Comparison of ENCODE assay signal across 24 cellular contexts in the genomic region with DNA sequence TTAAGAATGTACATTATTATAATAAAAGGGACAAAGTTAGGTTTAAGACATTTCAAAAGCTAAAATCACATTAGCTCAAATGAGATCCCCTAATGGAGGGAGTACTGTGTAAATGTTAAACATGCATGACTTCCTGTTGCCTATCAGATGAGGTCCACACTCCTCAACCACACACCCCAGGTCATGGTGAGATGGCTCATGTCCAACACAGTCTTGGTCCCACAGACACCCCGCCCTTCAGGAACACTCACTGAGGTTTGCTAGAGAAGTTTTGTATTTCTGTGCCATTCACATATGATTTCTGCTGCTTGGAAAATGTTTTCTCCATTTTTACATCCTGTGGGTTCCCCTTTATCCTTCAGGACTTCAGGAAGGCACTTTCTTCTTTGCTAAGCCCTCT.
DNase-seq lines count a peak whose midpoint lies in the region; ATAC-seq, FAIRE-seq and TF ChIP-seq lines count a peak whose summit lies in the region.
"Had no signal": no experiment of that assay in that cellular context is flagged by ENCODE, and none has a peak within 500 bp of the region (broad histone marks: within the 10 kb centered on the region; RNA-seq: fewer than 3 reads in every experiment).

No MANE protein-coding gene starts in this region.

- 86 to 88% methylated on average over 1 of the region's 1 CpG for WGBS in gastroesophageal sphincter (ENCODE audit: low coverage in 1 of 2), 2 donors

- H3K36me3 Mint-ChIP-seq in astrocyte (ENCODE audit: low read depth, unreplicated experiment) (no peaks in the 10 kb centered on the region), neural progenitor cell (no peaks in the 10 kb centered on the region), type B pancreatic cell (no peaks in the 10 kb centered on the region)

- TF ChIP-seq CTCF in OCI-LY1 (IDR thresholded peaks at IDR 0.05; ENCODE audit: low read length) (no peak), astrocyte (IDR thresholded peaks at IDR 0.05; ENCODE audit: insufficient read depth, low read depth, low read length) (no peak), neural progenitor cell (IDR thresholded peaks at IDR 0.05) (no peak), type B pancreatic cell (conservative IDR thresholded peaks at IDR 0.05) (no peak), gastroesophageal sphincter (IDR thresholded peaks at IDR 0.05) (no peak)

- DNase-seq in astrocyte (ENCODE audit: low read depth) (no peak), neural progenitor cell (ENCODE audit: low spot score) (no peak), type B pancreatic cell (ENCODE audit: extremely low spot score, unreplicated experiment) (no peak), LoVo (ENCODE audit: low spot score) (no peak)
- no peak for DNase-seq in activated CD4-positive, alpha-beta T cell treated with anti-CD3 and anti-CD28 coated beads for 48 hours
- DNase-seq: C1 segment of cervical spinal cord, GOT3, KG1, NCI-H1105, NCI-H146, NCI-H2029, NCI-H226, NCI-H524, NCI-H774, PC-3, SHP77 treated with DMSO at 0.1 percent for 48 hours, SK-N-SH had no signal

- H3K27ac Mint-ChIP-seq in astrocyte (ENCODE audit: unreplicated experiment) = no peak overlapping the region
- peak overlapping the region; percentile 51 for H3K27ac Mint-ChIP-seq in neural progenitor cell
- peak overlapping the region; percentile 42 for H3K27ac Mint-ChIP-seq in type B pancreatic cell

- no peaks in the 10 kb centered on the region for H4K20me1 ChIP-seq in OCI-LY1 (ENCODE audit: insufficient read depth, low read length)
- H4K20me1 ChIP-seq in astrocyte (ENCODE audit: insufficient read depth, low read length) = no peaks in the 10 kb centered on the region
- H4K20me1 ChIP-seq in neural progenitor cell (ENCODE audit: low read depth) = no peaks in the 10 kb centered on the region

- TF ChIP-seq POLR2A in gastroesophageal sphincter (IDR thresholded peaks at IDR 0.05) = no peak

- ATAC-seq in gastroesophageal sphincter = no peak
- ATAC-seq in HG03565 (IDR thresholded peaks at IDR 0.05; ENCODE audit: unreplicated experiment) = no peak
- ATAC-seq: HCT116, PC-3 had no signal

- no peaks in the 10 kb centered on the region for H3K9me2 ChIP-seq in OCI-LY1 (ENCODE audit: low read depth, low read length)
- H3K9me2 ChIP-seq: SK-N-SH had no signal

- H2AFZ ChIP-seq in OCI-LY1 (ENCODE audit: low read length) = peak overlapping the region; percentile 66
- no peak overlapping the region for H2AFZ ChIP-seq in astrocyte (ENCODE audit: low read depth, low read length)
- no peak overlapping the region for H2AFZ ChIP-seq in neural progenitor cell (replicated peaks)

- H3K27me3 ChIP-seq in OCI-LY1 (ENCODE audit: insufficient read depth, low read length) (no peaks in the 10 kb centered on the region), astrocyte (ENCODE audit: insufficient read depth, low read length) (no peaks in the 10 kb centered on the region), neural progenitor cell (no peaks in the 10 kb centered on the region), gastroesophageal sphincter (no peaks in the 10 kb centered on the region)

- peak overlapping the region; percentile 35; the same call in 1 of the 2 replicates for H3K9ac ChIP-seq in OCI-LY1 (ENCODE audit: low read length)
- H3K9ac ChIP-seq in astrocyte (ENCODE audit: low read length) = no peak overlapping the region
- no peak overlapping the region for H3K9ac ChIP-seq in neural progenitor cell
- H3K9ac ChIP-seq: SK-N-SH had no signal

- H3K4me1 ChIP-seq in OCI-LY1 (ENCODE audit: insufficient read depth, low read length, severe bottlenecking) (peaks cover 86% of the 10 kb centered on the region), astrocyte (ENCODE audit: insufficient read depth, low read length) (peaks cover 29% of the 10 kb centered on the region), neural progenitor cell (peaks cover 16% of the 10 kb centered on the region), gastroesophageal sphincter (no peaks in the 10 kb centered on the region)

- H3K4me3 Mint-ChIP-seq in astrocyte (ENCODE audit: unreplicated experiment) (no peak overlapping the region), neural progenitor cell (no peak overlapping the region), type B pancreatic cell (peak overlapping the region; percentile 13)

- no peaks in the 10 kb centered on the region for H3K9me3 ChIP-seq in OCI-LY1 (ENCODE audit: low read length)
- H3K9me3 ChIP-seq in astrocyte (ENCODE audit: insufficient read depth, low read depth, low read length) = no peaks in the 10 kb centered on the region
- no peaks in the 10 kb centered on the region for H3K9me3 ChIP-seq in neural progenitor cell (ENCODE audit: low read depth)
- no peaks in the 10 kb centered on the region for H3K9me3 ChIP-seq in gastroesophageal sphincter
- H3K9me3 ChIP-seq: SK-N-SH had no signal

- no peak for TF ChIP-seq EP300 in gastroesophageal sphincter (IDR thresholded peaks at IDR 0.05)

- H3K27me3 Mint-ChIP-seq in astrocyte (ENCODE audit: low read depth, unreplicated experiment) (no peaks in the 10 kb centered on the region), neural progenitor cell (ENCODE audit: insufficient read depth, low read depth) (peaks cover 3% of the 10 kb centered on the region), type B pancreatic cell (no peaks in the 10 kb centered on the region)

- H3K79me2 ChIP-seq in OCI-LY1 (ENCODE audit: insufficient read depth, low read length) (no peaks in the 10 kb centered on the region), astrocyte (ENCODE audit: insufficient read depth, low read length) (no peaks in the 10 kb centered on the region), neural progenitor cell (ENCODE audit: low read depth) (no peaks in the 10 kb centered on the region)

- peak; percentile 9 for FAIRE-seq in astrocyte (lab: Jason Lieb, UNC)
- FAIRE-seq: G401.6 had no signal

- no peaks in the 10 kb centered on the region for H3K36me3 ChIP-seq in OCI-LY1 (ENCODE audit: insufficient read depth, low read length)
- H3K36me3 ChIP-seq in astrocyte (ENCODE audit: insufficient read depth, low read length) = no peaks in the 10 kb centered on the region
- H3K36me3 ChIP-seq in neural progenitor cell = no peaks in the 10 kb centered on the region
- H3K36me3 ChIP-seq in gastroesophageal sphincter = no peaks in the 10 kb centered on the region

- no peaks in the 10 kb centered on the region for H3F3A ChIP-seq in OCI-LY1 (ENCODE audit: insufficient read depth, low read length)
- H3F3A ChIP-seq in neural progenitor cell (ENCODE audit: low read depth) = no peaks in the 10 kb centered on the region

- peaks cover 13% of the 10 kb centered on the region for H3K4me1 Mint-ChIP-seq in astrocyte (ENCODE audit: low read depth, unreplicated experiment)
- H3K4me1 Mint-ChIP-seq in neural progenitor cell = peaks cover 58% of the 10 kb centered on the region
- peaks cover 47% of the 10 kb centered on the region for H3K4me1 Mint-ChIP-seq in type B pancreatic cell (ENCODE audit: unreplicated experiment)

- H3K27ac ChIP-seq in OCI-LY1 (ENCODE audit: low read depth, low read length, poor library complexity, severe bottlenecking) (peak overlapping the region; percentile 94), astrocyte (ENCODE audit: low read depth, low read length) (no peak overlapping the region), neural progenitor cell (no peak overlapping the region), gastroesophageal sphincter (no peak overlapping the region)
- H3K27ac ChIP-seq: HL-60, RWPE1 had no signal

- peak overlapping the region; percentile 20; the same call in 1 of the 2 replicates for H3K4me2 ChIP-seq in OCI-LY1 (ENCODE audit: low read length)
- H3K4me2 ChIP-seq in astrocyte (ENCODE audit: low read length) = no peak overlapping the region
- H3K4me2 ChIP-seq in neural progenitor cell = no peak overlapping the region
- H3K4me2 ChIP-seq: SK-N-SH had no signal

- H3K9me3 Mint-ChIP-seq in astrocyte (ENCODE audit: unreplicated experiment) (peaks cover 2% of the 10 kb centered on the region), neural progenitor cell (no peaks in the 10 kb centered on the region), type B pancreatic cell (peaks cover 5% of the 10 kb centered on the region)

- no peak overlapping the region for H3K4me3 ChIP-seq in OCI-LY1 (ENCODE audit: low read depth, low read length, poor library complexity, severe bottlenecking)
- no peak overlapping the region for H3K4me3 ChIP-seq in astrocyte (ENCODE audit: insufficient read depth, low read depth, low read length)
- H3K4me3 ChIP-seq in neural progenitor cell = no peak overlapping the region
- H3K4me3 ChIP-seq in gastroesophageal sphincter = no peak overlapping the region
